Comparison of ENCODE assay signal across 8 cellular contexts in genomic region chr11:61917357-61918109, GRCh38. TPM values are rescaled to one million over a fixed set of nuclear protein-coding genes. Genes with fewer than 3 reads are reported as not detected.
DNase-seq lines count a peak whose midpoint lies in the region; ATAC-seq and TF ChIP-seq lines count a peak whose summit lies in the region.

Gene RAB3IL1 (minus strand): TSS chr11:61917566. CDS start chr11:61917367, 199 bp downstream.

- DNase-seq in NCI-H345 (lab: John Stamatoyannopoulos, UW): peak; percentile 40
- DNase-seq in NCI-H345 treated with DMSO at 0.1 percent for 48 hours (lab: John Stamatoyannopoulos, UW; ENCODE audit: unreplicated experiment): no peak
- DNase-seq in RPMI7951 (ENCODE audit: low read depth): peak; percentile 49
- peak; percentile 35 for DNase-seq in dedifferentiated amniotic fluid mesenchymal stem cell (ENCODE audit: extremely low spot score)
- peak; percentile 62 for DNase-seq in left lobe of liver (ENCODE audit: low spot score)
- DNase-seq in stimulated activated naive B cell treated with anti-CD40 and anti-IgM and Interleukin-4, amounts not matched to agents 10 μg/mL and 1 μg/mL and 100 μg/mL, for 72 hours: no peak

- ATAC-seq in left lobe of liver: peak; percentile 89
- peak; percentile 41 to 44 for ATAC-seq in stimulated activated naive B cell treated with anti-CD40 and anti-IgM and Interleukin-4, amounts not matched to agents 10 μg/mL and 1 μg/mL and 100 μg/mL, for 72 hours (replicated peaks)
- ATAC-seq in GM18873 (IDR thresholded peaks at IDR 0.05; ENCODE audit: low FRiP score, unreplicated experiment): no peak
- ATAC-seq in GM18505 (IDR thresholded peaks at IDR 0.05; ENCODE audit: unreplicated experiment): no peak

- no peak for TF ChIP-seq POLR2A in GM18505 (IDR thresholded peaks at IDR 0.05; ENCODE audit: borderline replicate concordance, extremely low read depth, insufficient read depth, insufficient read length)

- peaks cover 63 to 65% of the 10 kb centered on the region in 2 donors for H3K27me3 Mint-ChIP-seq in stimulated activated naive B cell treated with anti-CD40 and anti-IgM and Interleukin-4, amounts not matched to agents 10 μg/mL and 1 μg/mL and 100 μg/mL, for 72 hours

- peak within 1 kb of the TSS; percentile 82 to 86 for H3K4me3 Mint-ChIP-seq in stimulated activated naive B cell treated with anti-CD40 and anti-IgM and Interleukin-4, amounts not matched to agents 10 μg/mL and 1 μg/mL and 100 μg/mL, for 72 hours

- H3K27ac Mint-ChIP-seq in stimulated activated naive B cell treated with anti-CD40 and anti-IgM and Interleukin-4, amounts not matched to agents 10 μg/mL and 1 μg/mL and 100 μg/mL, for 72 hours: peak within 1 kb of the TSS; percentile 57

- H3K36me3 Mint-ChIP-seq in stimulated activated naive B cell treated with anti-CD40 and anti-IgM and Interleukin-4, amounts not matched to agents 10 μg/mL and 1 μg/mL and 100 μg/mL, for 72 hours: peaks cover 0 to 6% of the 10 kb centered on the region in 2 donors

- H3K4me1 Mint-ChIP-seq in stimulated activated naive B cell treated with anti-CD40 and anti-IgM and Interleukin-4, amounts not matched to agents 10 μg/mL and 1 μg/mL and 100 μg/mL, for 72 hours: peaks cover 7 to 20% of the 10 kb centered on the region in 2 donors

- no peaks in the 10 kb centered on the region for H3K9me3 Mint-ChIP-seq in stimulated activated naive B cell treated with anti-CD40 and anti-IgM and Interleukin-4, amounts not matched to agents 10 μg/mL and 1 μg/mL and 100 μg/mL, for 72 hours

RNA-seq across cellular contexts. Expression of gene RAB3IL1, which starts in this region (rescaled TPM):
- 0.84 and 1.7 TPM in 2 replicates for total RNA-seq in RPMI7951 (2014; rRNA removed; shearing (Covaris generic))
- total RNA-seq in left lobe of liver: 4.0 TPM

Comparison
In these comparisons a context has a peak if more than half of its experiments do, and no peak if none do; other contexts are left out.
1. DNase-seq: peak in NCI-H345 (single experiment), RPMI7951 (single experiment), dedifferentiated amniotic fluid mesenchymal stem cell (single experiment) and left lobe of liver (single experiment); none in NCI-H345 treated with DMSO at 0.1 percent for 48 hours (single experiment) and stimulated activated naive B cell treated with anti-CD40 and anti-IgM and Interleukin-4, amounts not matched to agents 10 μg/mL and 1 μg/mL and 100 μg/mL, for 72 hours (single experiment).
2. ATAC-seq: peak in left lobe of liver (single experiment) and stimulated activated naive B cell treated with anti-CD40 and anti-IgM and Interleukin-4, amounts not matched to agents 10 μg/mL and 1 μg/mL and 100 μg/mL, for 72 hours (2 of 2); none in GM18873 (single experiment) and GM18505 (single experiment).